Comparison of ENCODE assay signal across 27 cellular contexts in genomic region chr10:129881641-129882040, GRCh38.
"Had no signal": no experiment of that assay in that cellular context is flagged by ENCODE, and none has a peak within 500 bp of the region (broad histone marks: within the 10 kb centered on the region; RNA-seq: fewer than 3 reads in every experiment).

No MANE protein-coding gene starts in this region.

- H3K27me3 ChIP-seq: adrenal gland, breast epithelium, colonic mucosa, ovary, right atrium auricular region, thyroid gland had no signal

- H3K36me3 ChIP-seq: adrenal gland, breast epithelium, colonic mucosa, esophagus muscularis mucosa, left lung, ovary, prostate gland, right atrium auricular region, thyroid gland had no signal

- H3K27ac ChIP-seq: adrenal gland, breast epithelium, colonic mucosa, dorsolateral prefrontal cortex, esophagus muscularis mucosa, left lung, ovary, prostate gland, right atrium auricular region, thyroid gland had no signal

- H3K4me1 Mint-ChIP-seq: activated T-helper 17 cell treated with anti-CD3 and anti-CD28 coated beads, Interleukin-2, amount 50 U/mL, for 72 hours; naive thymus-derived CD8-positive, alpha-beta T cell had no signal

- H3K36me3 Mint-ChIP-seq: activated naive CD8-positive, alpha-beta T cell; naive thymus-derived CD8-positive, alpha-beta T cell; WTC11 had no signal

- H3K4me3 ChIP-seq: adrenal gland, breast epithelium, colonic mucosa, dorsolateral prefrontal cortex, esophagus muscularis mucosa, left lung, lung, ovary, prostate gland, right atrium auricular region, thyroid gland had no signal

- H3K4me3 Mint-ChIP-seq: activated naive CD8-positive, alpha-beta T cell; activated T-cell treated with anti-CD3 and anti-CD28 coated beads, Interleukin-2, amount 50 U/mL, for 24 hours; activated T-helper 17 cell treated with anti-CD3 and anti-CD28 coated beads, Interleukin-2, amount 50 U/mL, for 72 hours; effector memory CD8-positive, alpha-beta T cell; naive thymus-derived CD8-positive, alpha-beta T cell; stimulated activated naive CD8-positive, alpha-beta T cell treated with anti-CD3 and anti-CD28 coated beads, Interleukin-15, Interleukin-2, amounts not matched to agents 100 ng/mL and 50 ng/mL, for 24 hours; WTC11 had no signal

- H3K27me3 Mint-ChIP-seq: activated naive CD8-positive, alpha-beta T cell; stimulated activated naive CD8-positive, alpha-beta T cell treated with anti-CD3 and anti-CD28 coated beads, Interleukin-15, Interleukin-2, amounts not matched to agents 100 ng/mL and 50 ng/mL, for 24 hours had no signal

- H3K4me1 ChIP-seq: adrenal gland, breast epithelium, colonic mucosa, esophagus muscularis mucosa, left lung, prostate gland, thyroid gland had no signal

- DNase-seq: activated CD4-positive, alpha-beta T cell treated with anti-CD3 and anti-CD28 coated beads, Interleukin-2, amount 50 U/mL, for 4 hours; activated CD8-positive, alpha-beta memory T cell treated with anti-CD3 and anti-CD28 coated beads for 24 hours; activated CD8-positive, alpha-beta memory T cell treated with anti-CD3 and anti-CD28 coated beads, Interleukin-2, amount 50 U/mL, for 4 hours; activated T-cell treated with anti-CD3 and anti-CD28 coated beads, Interleukin-2, amount 50 U/mL, for 24 hours; adrenal gland; colonic mucosa; dorsolateral prefrontal cortex; effector memory CD8-positive, alpha-beta T cell; hippocampal formation; kidney glomerular epithelial cell; naive thymus-derived CD8-positive, alpha-beta T cell; ovary; stimulated activated CD4-positive, alpha-beta T cell treated with anti-CD3 and anti-CD28 coated beads, Interleukin-12 subunit alpha, Interleukin-12 subunit beta, amount 100 ng/mL, for 4 hours; stimulated activated CD4-positive, alpha-beta T cell treated with anti-CD3 and anti-CD28 coated beads, Interleukin-4, amount 100 ng/mL, for 4 hours; substantia nigra; T-helper 9 cell; thyroid gland had no signal

- H3K27ac Mint-ChIP-seq: activated naive CD8-positive, alpha-beta T cell; activated T-cell treated with anti-CD3 and anti-CD28 coated beads, Interleukin-2, amount 50 U/mL, for 24 hours; activated T-helper 17 cell treated with anti-CD3 and anti-CD28 coated beads, Interleukin-2, amount 50 U/mL, for 72 hours; effector memory CD8-positive, alpha-beta T cell; naive thymus-derived CD8-positive, alpha-beta T cell; stimulated activated naive CD8-positive, alpha-beta T cell treated with anti-CD3 and anti-CD28 coated beads, Interleukin-15, Interleukin-2, amounts not matched to agents 100 ng/mL and 50 ng/mL, for 24 hours; WTC11 had no signal

- H3K9me3 Mint-ChIP-seq: activated T-cell treated with anti-CD3 and anti-CD28 coated beads, Interleukin-2, amount 50 U/mL, for 24 hours; activated T-helper 17 cell treated with anti-CD3 and anti-CD28 coated beads, Interleukin-2, amount 50 U/mL, for 72 hours; effector memory CD8-positive, alpha-beta T cell; naive thymus-derived CD8-positive, alpha-beta T cell; stimulated activated naive CD8-positive, alpha-beta T cell treated with anti-CD3 and anti-CD28 coated beads, Interleukin-15, Interleukin-2, amounts not matched to agents 100 ng/mL and 50 ng/mL, for 24 hours; WTC11 had no signal

- H3K9me3 ChIP-seq: adrenal gland, breast epithelium, colonic mucosa, esophagus muscularis mucosa, left lung, ovary, prostate gland, right atrium auricular region, thyroid gland had no signal
